1 cellular context compared by ENCODE assay signal in the genomic region with DNA sequence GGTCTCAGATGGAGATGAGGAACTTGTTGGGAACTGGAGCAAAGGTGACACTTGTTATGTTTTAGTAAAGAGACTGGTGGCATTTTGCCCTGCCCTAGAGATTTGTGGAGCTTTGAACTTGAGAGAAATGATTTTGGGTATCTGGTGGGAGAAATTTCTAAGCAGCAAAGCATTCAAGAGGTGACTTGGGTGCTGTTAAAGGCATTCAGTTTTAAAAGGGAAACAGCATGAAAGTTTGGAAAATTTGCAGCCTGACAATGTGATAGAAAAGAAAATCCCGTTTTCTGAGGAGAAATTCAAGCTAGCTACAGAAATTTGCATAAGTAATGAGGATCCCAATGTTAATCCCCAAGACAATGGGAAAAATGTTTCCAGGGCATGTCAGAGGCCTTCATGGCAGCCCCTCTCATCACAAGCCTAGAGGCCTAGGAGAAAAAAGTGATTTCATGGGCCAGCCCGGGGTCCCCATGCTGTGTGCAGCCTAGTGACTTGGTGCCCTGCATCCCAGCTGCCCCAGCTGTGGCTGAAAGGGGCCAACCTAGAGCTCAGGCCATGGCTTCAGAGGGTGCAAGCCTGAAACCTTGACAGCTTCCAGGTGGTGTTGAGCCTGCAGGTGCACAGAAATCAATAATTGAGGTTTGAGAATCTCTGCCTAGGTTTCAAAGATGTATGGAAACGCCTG. TPM values are rescaled to one million over a fixed set of nuclear protein-coding genes. Genes with fewer than 3 reads are reported as not detected.
"Had no signal": no experiment of that assay in that cellular context is flagged by ENCODE, and none has a peak within 500 bp of the region (broad histone marks: within the 10 kb centered on the region; RNA-seq: fewer than 3 reads in every experiment).

No MANE protein-coding gene starts in this region.

RNA-seq across cellular contexts. Expression of a gene that starts 37.7 kb away (rescaled TPM):
- total RNA-seq: left ventricle myocardium inferior had no signal
